Comparison of ENCODE assay signal across 1 cellular context in the genomic region with DNA sequence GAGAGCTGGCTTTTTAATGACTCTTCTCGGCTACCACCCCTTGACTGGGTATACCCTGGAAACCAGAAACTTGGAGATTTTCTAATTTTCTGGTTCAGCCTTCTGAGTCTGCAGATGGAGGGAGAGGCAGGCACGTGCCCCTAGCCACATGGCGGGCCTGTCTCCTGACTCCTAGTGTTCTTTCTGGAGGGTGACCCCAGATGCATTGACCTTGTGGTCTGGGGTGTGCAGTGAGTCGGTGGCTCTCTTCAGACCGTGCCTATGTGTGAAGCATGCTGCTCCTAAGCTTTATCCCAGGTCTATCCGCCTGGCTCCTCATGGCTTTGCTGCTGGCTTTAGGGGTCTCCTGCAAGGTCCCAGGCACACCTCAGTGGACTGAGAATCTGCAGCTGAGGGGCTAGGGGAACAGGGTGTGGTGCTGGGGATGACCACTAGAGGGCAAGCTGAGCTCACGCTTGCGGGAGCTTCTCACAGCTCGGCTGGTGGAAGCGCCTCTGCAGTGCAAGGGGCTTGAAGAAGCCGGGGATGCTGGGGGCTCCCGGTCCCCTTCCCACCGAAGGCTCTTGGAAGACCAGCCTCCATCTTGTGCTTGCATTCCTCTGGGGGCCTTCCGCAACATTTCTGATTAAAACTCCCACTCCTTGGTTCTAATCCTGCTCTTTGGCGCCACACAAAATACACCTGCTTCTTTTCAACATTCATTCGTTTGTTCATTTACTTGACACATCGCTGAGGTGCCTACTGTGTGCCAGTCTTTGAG.
TF ChIP-seq lines count a peak whose summit lies in the region.

No MANE protein-coding gene starts in this region.

TF ChIP-seq in HepG2, 621 proteins besides CTCF, POLR2A, EP300 and RAD21 (continued from another document):
- TF ChIP-seq ZNF34 (CRISPR knock-in tag; IDR thresholded peaks at IDR 0.05; ENCODE audit: borderline replicate concordance), result no peak
- TF ChIP-seq AKAP8 (CRISPR knock-in tag; IDR thresholded peaks at IDR 0.05), result no peak
- TF ChIP-seq PAX8 (CRISPR knock-in tag; IDR thresholded peaks at IDR 0.05; ENCODE audit: borderline replicate concordance), result no peak
- TF ChIP-seq KLF9 (CRISPR knock-in tag; IDR thresholded peaks at IDR 0.05; ENCODE audit: low read depth), result no peak
- no peak for TF ChIP-seq ZNF75D (CRISPR knock-in tag; IDR thresholded peaks at IDR 0.05; ENCODE audit: borderline replicate concordance)
- TF ChIP-seq ERF (CRISPR knock-in tag; IDR thresholded peaks at IDR 0.05), result no peak
- no peak for TF ChIP-seq BRD4 (CRISPR knock-in tag; IDR thresholded peaks at IDR 0.05)
- TF ChIP-seq ARID2 (CRISPR knock-in tag; IDR thresholded peaks at IDR 0.05; ENCODE audit: borderline replicate concordance), result no peak
- no peak for TF ChIP-seq ZNF256 (CRISPR knock-in tag; conservative IDR thresholded peaks at IDR 0.05)
- no peak for TF ChIP-seq ARNT (IDR thresholded peaks at IDR 0.05)
- TF ChIP-seq ZNF841 (CRISPR knock-in tag; IDR thresholded peaks at IDR 0.05; ENCODE audit: borderline replicate concordance), result no peak
- TF ChIP-seq ZSCAN21 (CRISPR knock-in tag; IDR thresholded peaks at IDR 0.05; ENCODE audit: borderline replicate concordance), result 0 out of 2 replicates have a peak, but pooled peaks have one; percentile 52
- TF ChIP-seq RFX1 (IDR thresholded peaks at IDR 0.05), result no peak
- no peak for TF ChIP-seq NFE2L1 (CRISPR knock-in tag; IDR thresholded peaks at IDR 0.05; ENCODE audit: borderline replicate concordance)
- TF ChIP-seq NRL (CRISPR knock-in tag; IDR thresholded peaks at IDR 0.05; ENCODE audit: borderline replicate concordance), result peak; percentile 30; the same call in 1 of the 2 replicates
- no peak for TF ChIP-seq ZNF180 (CRISPR knock-in tag; IDR thresholded peaks at IDR 0.05; ENCODE audit: borderline replicate concordance, low read depth)
- TF ChIP-seq PAWR (CRISPR knock-in tag; IDR thresholded peaks at IDR 0.05; ENCODE audit: borderline replicate concordance), result no peak
- TF ChIP-seq STAG1 (CRISPR knock-in tag; IDR thresholded peaks at IDR 0.05), result peak; percentile 89
- TF ChIP-seq, protein P1, sequence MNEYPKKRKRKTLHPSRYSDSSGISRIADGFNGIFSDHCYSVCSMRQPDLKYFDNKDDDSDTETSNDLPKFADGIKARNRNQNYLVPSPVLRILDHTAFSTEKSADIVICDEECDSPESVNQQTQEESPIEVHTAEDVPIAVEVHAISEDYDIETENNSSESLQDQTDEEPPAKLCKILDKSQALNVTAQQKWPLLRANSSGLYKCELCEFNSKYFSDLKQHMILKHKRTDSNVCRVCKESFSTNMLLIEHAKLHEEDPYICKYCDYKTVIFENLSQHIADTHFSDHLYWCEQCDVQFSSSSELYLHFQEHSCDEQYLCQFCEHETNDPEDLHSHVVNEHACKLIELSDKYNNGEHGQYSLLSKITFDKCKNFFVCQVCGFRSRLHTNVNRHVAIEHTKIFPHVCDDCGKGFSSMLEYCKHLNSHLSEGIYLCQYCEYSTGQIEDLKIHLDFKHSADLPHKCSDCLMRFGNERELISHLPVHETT (CRISPR knock-in tag; conservative IDR thresholded peaks at IDR 0.05), result no peak
- TF ChIP-seq, protein P2, sequence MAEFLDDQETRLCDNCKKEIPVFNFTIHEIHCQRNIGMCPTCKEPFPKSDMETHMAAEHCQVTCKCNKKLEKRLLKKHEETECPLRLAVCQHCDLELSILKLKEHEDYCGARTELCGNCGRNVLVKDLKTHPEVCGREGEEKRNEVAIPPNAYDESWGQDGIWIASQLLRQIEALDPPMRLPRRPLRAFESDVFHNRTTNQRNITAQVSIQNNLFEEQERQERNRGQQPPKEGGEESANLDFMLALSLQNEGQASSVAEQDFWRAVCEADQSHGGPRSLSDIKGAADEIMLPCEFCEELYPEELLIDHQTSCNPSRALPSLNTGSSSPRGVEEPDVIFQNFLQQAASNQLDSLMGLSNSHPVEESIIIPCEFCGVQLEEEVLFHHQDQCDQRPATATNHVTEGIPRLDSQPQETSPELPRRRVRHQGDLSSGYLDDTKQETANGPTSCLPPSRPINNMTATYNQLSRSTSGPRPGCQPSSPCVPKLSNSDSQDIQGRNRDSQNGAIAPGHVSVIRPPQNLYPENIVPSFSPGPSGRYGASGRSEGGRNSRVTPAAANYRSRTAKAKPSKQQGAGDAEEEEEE (CRISPR knock-in tag; IDR thresholded peaks at IDR 0.05; ENCODE audit: borderline replicate concordance), result no peak
- TF ChIP-seq, protein P3, sequence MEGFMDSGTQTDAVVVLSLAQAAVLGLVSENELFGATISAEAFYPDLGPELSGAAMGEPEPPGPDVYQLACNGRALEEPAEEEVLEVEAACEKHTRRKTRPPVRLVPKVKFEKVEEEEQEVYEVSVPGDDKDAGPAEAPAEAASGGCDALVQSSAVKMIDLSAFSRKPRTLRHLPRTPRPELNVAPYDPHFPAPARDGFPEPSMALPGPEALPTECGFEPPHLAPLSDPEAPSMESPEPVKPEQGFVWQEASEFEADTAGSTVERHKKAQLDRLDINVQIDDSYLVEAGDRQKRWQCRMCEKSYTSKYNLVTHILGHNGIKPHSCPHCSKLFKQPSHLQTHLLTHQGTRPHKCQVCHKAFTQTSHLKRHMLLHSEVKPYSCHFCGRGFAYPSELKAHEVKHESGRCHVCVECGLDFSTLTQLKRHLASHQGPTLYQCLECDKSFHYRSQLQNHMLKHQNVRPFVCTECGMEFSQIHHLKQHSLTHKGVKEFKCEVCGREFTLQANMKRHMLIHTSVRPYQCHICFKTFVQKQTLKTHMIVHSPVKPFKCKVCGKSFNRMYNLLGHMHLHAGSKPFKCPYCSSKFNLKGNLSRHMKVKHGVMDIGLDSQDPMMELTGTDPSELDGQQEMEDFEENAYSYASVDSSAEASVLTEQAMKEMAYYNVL (CRISPR knock-in tag; IDR thresholded peaks at IDR 0.05; ENCODE audit: borderline replicate concordance), result no peak
- no peak for TF ChIP-seq ZNF382 (CRISPR knock-in tag; IDR thresholded peaks at IDR 0.05; ENCODE audit: borderline replicate concordance)
- TF ChIP-seq TBX2 (CRISPR knock-in tag; IDR thresholded peaks at IDR 0.05; ENCODE audit: borderline replicate concordance), result 0 out of 2 replicates have a peak, but pooled peaks have one; percentile 15
- TF ChIP-seq KDM2A (CRISPR knock-in tag; IDR thresholded peaks at IDR 0.05; ENCODE audit: borderline replicate concordance, low read depth), result 0 out of 2 replicates have a peak, but pooled peaks have one; percentile 43
TF ChIP-seq in HepG2: peak in this region for 5.
